ENCODE assay signal across 8 cellular contexts in the genomic region with DNA sequence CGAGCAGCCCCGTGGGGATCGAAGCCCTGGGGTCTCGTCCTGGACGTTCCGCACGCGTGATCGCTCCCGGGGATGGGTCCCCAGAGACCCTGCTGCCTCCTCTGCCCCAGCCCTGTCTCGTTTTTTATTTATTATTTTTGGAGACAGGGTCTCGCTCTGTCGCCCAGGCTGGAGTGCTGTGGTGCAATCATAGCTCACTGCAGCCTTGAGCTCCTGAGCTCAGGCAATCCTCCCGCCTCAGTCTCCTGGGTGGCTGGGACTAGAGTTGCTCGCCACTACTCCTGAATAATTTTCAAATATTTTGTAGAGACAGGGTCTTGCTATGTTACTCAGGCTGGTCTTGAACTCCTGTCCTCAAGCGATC. TPM values are rescaled to one million over a fixed set of nuclear protein-coding genes. Genes with fewer than 3 reads are reported as not detected.
DNase-seq lines count a peak whose midpoint lies in the region; ATAC-seq and TF ChIP-seq lines count a peak whose summit lies in the region.

No MANE protein-coding gene starts in this region.

- H3K27me3 ChIP-seq in BLaER1 (peaks cover 58% of the 10 kb centered on the region), brain microvascular endothelial cell (replicated peaks) (no peaks in the 10 kb centered on the region)

- peak; percentile 10 for ATAC-seq in HG03139 (IDR thresholded peaks at IDR 0.05; ENCODE audit: unreplicated experiment)
- ATAC-seq in natural killer cell: no peak

- peaks cover 0 to 3% of the 10 kb centered on the region in 2 donors for H3K27me3 Mint-ChIP-seq in natural killer cell (ENCODE audit: low read depth in 2 of 2)

- in situ Hi-C loops in brain microvascular endothelial cell (cut with HindIII; ENCODE audit: low pct_ligation_motif_present, low sequenced_read_pairs): no loop called here

- H3K4me3 ChIP-seq in BLaER1: no peak overlapping the region
- peak overlapping the region; percentile 49 for H3K4me3 ChIP-seq in brain microvascular endothelial cell (ENCODE audit: low read depth, low read length)

- no peaks in the 10 kb centered on the region for H3K9me3 Mint-ChIP-seq in natural killer cell

- TF ChIP-seq CTCF in brain microvascular endothelial cell (IDR thresholded peaks at IDR 0.05; ENCODE audit: low read depth, low read length, missing control alignments) (no peak), natural killer cell (IDR thresholded peaks at IDR 0.05) (no peak)

- H3K4me1 Mint-ChIP-seq in natural killer cell: peaks cover 24 to 31% of the 10 kb centered on the region in 2 donors

- H4K20me1 ChIP-seq in BLaER1: peaks cover 64% of the 10 kb centered on the region

- intact Hi-C loops in natural killer cell (cut with micrococcal nuclease): loop anchor here (2.0 to 5.0 kb wide), 2 partner anchors 19 to 37 kb away; a partner anchor contains a TSS

- H3K9me3 ChIP-seq in BLaER1: no peaks in the 10 kb centered on the region

- no peaks in the 10 kb centered on the region for H3K36me3 Mint-ChIP-seq in natural killer cell

- DNase-seq in brain microvascular endothelial cell: no peak
- no peak for DNase-seq in natural killer cell
- DNase-seq in NK-92 treated with Interleukin-12 subunit alpha and Interleukin-12 subunit beta, amount 100 ng/mL, for 24 hours (lab: John Stamatoyannopoulos, UW): no peak
- no peak for DNase-seq in NCI-H1105 (lab: John Stamatoyannopoulos, UW)
- DNase-seq in stimulated activated CD4-positive, alpha-beta T cell treated with anti-CD3 and anti-CD28 coated beads, Interleukin-1b, Interleukin-23, amount 100 ng/mL, for 48 hours: no peak
- no peak for DNase-seq in cortex of kidney (lab: John Stamatoyannopoulos, UW)

- peaks cover 70% of the 10 kb centered on the region for H3K4me1 ChIP-seq in BLaER1

- no peaks in the 10 kb centered on the region for H3K36me3 ChIP-seq in BLaER1
- H3K36me3 ChIP-seq in brain microvascular endothelial cell (replicated peaks): peaks cover 19% of the 10 kb centered on the region

- H3K27ac Mint-ChIP-seq in natural killer cell: peak overlapping the region; percentile 26 to 28

- H3K27ac ChIP-seq in BLaER1 (no peak overlapping the region), brain microvascular endothelial cell (no peak overlapping the region)

- peak overlapping the region; percentile 76 for H3K4me2 ChIP-seq in BLaER1

- H3K4me3 Mint-ChIP-seq in natural killer cell: peak overlapping the region; percentile 83

- H3K9ac ChIP-seq in BLaER1: no peak overlapping the region

RNA-seq across cellular contexts. Expression of a gene that starts 0.3 kb away (rescaled TPM):
- total RNA-seq in natural killer cell: 10 to 100 TPM; 13.2 to 20.4 (median 14.7) TPM

RNA-seq across cellular contexts. Expression of a gene that starts 18.8 kb away (rescaled TPM):
- 10 to 100 TPM; 14.7 to 23.7 (median 20.0) TPM for total RNA-seq in natural killer cell

RNA-seq across cellular contexts. Expression of a gene that starts 36.4 kb away (rescaled TPM):
- 100 to 1,000 TPM in 1 of 3 donors, 10 to 100 TPM in 2; 93.1 to 101 (median 94.2) TPM for total RNA-seq in natural killer cell

RNA-seq across cellular contexts. Expression of a gene that starts 36.5 kb away (rescaled TPM):
- total RNA-seq in natural killer cell: 1 to 10 TPM; 8.7 to 9.9 (median 9.3) TPM

RNA-seq across cellular contexts. Expression of a gene that starts 50.3 kb away (rescaled TPM):
- total RNA-seq in natural killer cell: not detected
